ENCODE assay signal across 14 cellular contexts in the genomic region with DNA sequence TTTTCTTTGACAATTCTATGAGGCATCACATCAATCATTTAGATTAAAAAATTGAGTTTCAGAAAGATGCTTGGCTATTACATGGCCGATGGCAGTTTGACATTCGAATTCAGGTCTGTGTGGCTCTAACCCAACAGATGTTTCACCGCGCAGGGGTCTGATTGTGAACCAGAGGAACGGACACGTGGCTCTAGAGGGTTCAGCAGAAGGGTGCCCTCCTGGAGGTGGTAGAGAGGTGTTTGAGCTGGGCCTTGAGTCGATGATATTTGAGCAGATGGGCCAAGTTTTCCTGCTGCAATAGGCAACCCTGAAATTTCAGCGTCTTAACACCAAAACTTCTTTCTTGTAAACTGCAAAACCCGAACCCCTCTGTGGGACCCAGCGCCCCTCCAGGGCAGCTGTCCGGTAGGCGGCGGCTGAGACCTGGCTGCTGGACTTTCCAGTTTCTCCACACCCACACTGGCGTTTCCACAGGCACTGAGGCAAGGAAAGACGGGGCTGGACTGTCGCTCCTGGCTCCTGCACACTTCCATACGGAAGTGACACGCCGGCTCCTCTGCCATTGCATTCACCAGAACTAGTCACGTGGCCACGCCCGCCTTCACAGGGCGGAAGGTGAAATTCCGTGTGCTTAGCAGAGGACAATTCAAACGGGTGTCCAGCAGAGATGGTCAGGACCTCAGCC. TPM values are rescaled to one million over a fixed set of nuclear protein-coding genes. Genes with fewer than 3 reads are reported as not detected.
DNase-seq lines count a peak whose midpoint lies in the region; ATAC-seq, FAIRE-seq and TF ChIP-seq lines count a peak whose summit lies in the region.
"Had no signal": no experiment of that assay in that cellular context is flagged by ENCODE, and none has a peak within 500 bp of the region (broad histone marks: within the 10 kb centered on the region; RNA-seq: fewer than 3 reads in every experiment).

No MANE protein-coding gene starts in this region.

- no peaks in the 10 kb centered on the region for H3K27me3 ChIP-seq in breast epithelium
- no peaks in the 10 kb centered on the region for H3K27me3 ChIP-seq in bronchial epithelial cell (ENCODE audit: control insufficient read depth, insufficient read depth, low read length)
- no peaks in the 10 kb centered on the region for H3K27me3 ChIP-seq in thyroid gland
- H3K27me3 ChIP-seq: adrenal gland, ovary had no signal

- TF ChIP-seq POLR2A in breast epithelium (IDR thresholded peaks at IDR 0.05) (no peak), thyroid gland (IDR thresholded peaks at IDR 0.05) (no peak)

- DNase-seq in T47D (ENCODE audit: low read depth in 1 of 2, low spot score in 1 of 2) (peak; percentile 68 to 86), breast epithelium (ENCODE audit: low spot score in 2 of 2) (no peak), bronchial epithelial cell (ENCODE audit: low read depth) (no peak), thyroid gland (peak; percentile 20 to 51), OCI-M2 (lab: John Stamatoyannopoulos, UW; ENCODE audit: unreplicated experiment) (no peak)
- DNase-seq: NCI-H2171; NK-92 treated with Interleukin-12 subunit alpha and Interleukin-12 subunit beta, amount 100 ng/mL, for 24 hours; ovary; small intestine had no signal

- H3K4me1 ChIP-seq in breast epithelium (no peaks in the 10 kb centered on the region), thyroid gland (peaks cover 5 to 6% of the 10 kb centered on the region in 2 donors)
- H3K4me1 ChIP-seq: adrenal gland had no signal

- TF ChIP-seq CTCF in breast epithelium (IDR thresholded peaks at IDR 0.05) (no peak), bronchial epithelial cell (IDR thresholded peaks at IDR 0.05; ENCODE audit: insufficient read depth, low read length, severe bottlenecking) (no peak), thyroid gland (IDR thresholded peaks at IDR 0.05) (peak in 1 of 6 experiments; percentile 15)

- intact Hi-C loops in breast epithelium (cut with DNase I; ENCODE audit: low total_unique reads) (no loop called here), thyroid gland (cut with DNase I) (no loop called here)

- H3K4me3 ChIP-seq in breast epithelium (no peak overlapping the region), bronchial epithelial cell (ENCODE audit: low read depth, low read length) (peak overlapping the region; percentile 24), thyroid gland (replicated peaks in 1 of 3) (no peak overlapping the region)
- H3K4me3 ChIP-seq: adrenal gland, ovary had no signal

- 85 to 92% methylated on average over 25 of the region's 25 CpGs for WGBS in thyroid gland, 2 donors

- H3K36me3 ChIP-seq in breast epithelium: no peaks in the 10 kb centered on the region
- H3K36me3 ChIP-seq in bronchial epithelial cell (ENCODE audit: control insufficient read depth, insufficient read depth, low read length): no peaks in the 10 kb centered on the region
- H3K36me3 ChIP-seq in thyroid gland: no peaks in the 10 kb centered on the region
- H3K36me3 ChIP-seq: adrenal gland, ovary had no signal

- no peak for FAIRE-seq in bronchial epithelial cell (lab: Jason Lieb, UNC)
- FAIRE-seq: small intestine had no signal

- H3K27ac ChIP-seq in breast epithelium (no peak overlapping the region), thyroid gland (no peak overlapping the region)
- H3K27ac ChIP-seq: adrenal gland, C4-2B, ovary had no signal

- ATAC-seq in HG02610 (IDR thresholded peaks at IDR 0.05; ENCODE audit: unreplicated experiment) (peak; percentile 77), HG02970 (IDR thresholded peaks at IDR 0.05; ENCODE audit: low FRiP score, unreplicated experiment) (no peak), HG03039 (IDR thresholded peaks at IDR 0.05; ENCODE audit: unreplicated experiment) (no peak)

- H3K9me3 ChIP-seq in breast epithelium (no peaks in the 10 kb centered on the region), thyroid gland (no peaks in the 10 kb centered on the region)
- H3K9me3 ChIP-seq: adrenal gland, ovary had no signal

- in situ Hi-C loops in T47D (cut with HindIII; ENCODE audit: low pct_unique_long_range_greater_than_20kb, low sequenced_read_pairs): no loop called here

RNA-seq across cellular contexts. Expression of a gene that starts 11.3 kb away (rescaled TPM):
- 100 to 1,000 TPM in 2 of 3 donors, 10 to 100 TPM in 1; 93.1 to 292 (median 170) TPM for total RNA-seq in breast epithelium
- 146 and 171 TPM in 2 replicates for total RNA-seq in bronchial epithelial cell
- 100 to 1,000 TPM; 196 to 311 (median 224) TPM for total RNA-seq in thyroid gland

Comparison
In these comparisons a context has a peak if more than half of its experiments do, and no peak if none do; other contexts are left out.
1. DNase-seq: peak in T47D (2 of 2) and thyroid gland (2 of 2); none in breast epithelium (0 of 2), bronchial epithelial cell (single experiment) and OCI-M2 (single experiment).